In the genomic region with DNA sequence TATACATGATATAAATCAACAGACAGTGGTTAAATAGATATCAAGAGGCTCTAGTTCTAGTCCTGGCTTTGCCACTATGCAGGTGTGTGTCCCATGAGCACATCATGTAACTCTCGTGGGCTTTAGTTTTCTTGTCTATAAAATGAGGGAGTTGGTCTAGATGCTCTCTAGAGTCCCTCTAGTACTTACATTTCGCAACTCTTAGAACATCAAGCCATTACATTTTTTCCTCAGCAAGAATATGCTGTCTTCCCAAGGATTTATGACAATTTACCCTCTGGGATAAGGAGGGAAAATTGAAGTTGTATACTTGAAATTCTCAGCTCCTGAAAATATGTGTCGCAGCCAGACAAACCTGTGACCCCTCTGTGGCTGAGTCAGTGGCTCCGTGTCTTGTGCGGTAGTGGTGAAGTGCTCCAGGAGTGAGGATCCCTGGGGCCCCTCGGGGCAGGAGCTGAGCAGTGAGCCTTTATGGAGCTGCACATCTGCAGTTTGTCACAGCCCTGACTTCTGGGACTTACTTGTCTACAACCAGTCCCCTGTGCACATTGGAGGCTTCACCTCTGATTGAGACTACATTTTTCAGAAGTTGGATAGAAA, we compare ENCODE assay signal across 24 cellular contexts. TPM values are rescaled to one million over a fixed set of nuclear protein-coding genes. Genes with fewer than 3 reads are reported as not detected.
DNase-seq lines count a peak whose midpoint lies in the region; ATAC-seq and TF ChIP-seq lines count a peak whose summit lies in the region.
"Had no signal": no experiment of that assay in that cellular context is flagged by ENCODE, and none has a peak within 500 bp of the region (broad histone marks: within the 10 kb centered on the region; RNA-seq: fewer than 3 reads in every experiment).

No MANE protein-coding gene starts in this region.

- H2BK20ac ChIP-seq in IMR-90 (ENCODE audit: low read depth, low read length), result no peak overlapping the region

- H3K56ac ChIP-seq in IMR-90 (ENCODE audit: extremely low read depth, insufficient read depth, low read length), result no peak overlapping the region

- no peak overlapping the region for H3K4ac ChIP-seq in IMR-90 (ENCODE audit: low read depth, low read length)

- no peak overlapping the region for H4K91ac ChIP-seq in IMR-90 (ENCODE audit: insufficient read depth, low read depth, low read length)

- H2AK9ac ChIP-seq in IMR-90 (replicated peaks; ENCODE audit: low read depth, low read length, poor library complexity), result no peak overlapping the region

- peaks cover 22 to 58% of the 10 kb centered on the region in 2 experiments for H3K79me1 ChIP-seq in IMR-90 (ENCODE audit: low read depth in 1 of 2, low read length in 2 of 2)

- no TSS peak for BruUV-seq in IMR-90 (replicated peaks; lab: Mats Ljungman, UMichigan)
- BruUV-seq in Calu3 (replicated peaks; lab: Mats Ljungman, UMichigan), result no TSS peak

- peaks cover 8% of the 10 kb centered on the region; the same call in 1 of the 2 replicates for H3K9me1 ChIP-seq in IMR-90 (ENCODE audit: insufficient read depth, low read length)

- H3K9ac ChIP-seq in IMR-90 (ENCODE audit: low read depth, low read length), result no peak overlapping the region

- no peak overlapping the region for H2AK5ac ChIP-seq in IMR-90 (ENCODE audit: low read depth, low read length)

- POLR2A ChIA-PET in IMR-90 (lab: Charles Lee; ENCODE audit: unreplicated experiment), result interaction anchor here (0.6 kb wide), 1 partner anchor 142 kb away, joined by 3 read pairs; no protein-coding TSS in a partner anchor

- no peaks in the 10 kb centered on the region for H3K9me3 ChIP-seq in IMR-90 (ENCODE audit: control insufficient read depth, insufficient read depth, low read length)
- H3K9me3 ChIP-seq: transverse colon had no signal

- dilution Hi-C loops in IMR-90 (cut with HindIII; ENCODE audit: low sequenced_read_pairs, unreplicated experiment), result no loop called here

- H4K20me1 ChIP-seq in IMR-90 (ENCODE audit: insufficient read depth, low read length), result peaks cover 21% of the 10 kb centered on the region

- H3K36me3 ChIP-seq in IMR-90 (ENCODE audit: control insufficient read depth, insufficient read depth, low read length), result no peaks in the 10 kb centered on the region
- H3K36me3 ChIP-seq: transverse colon had no signal

- H3K14ac ChIP-seq in IMR-90 (replicated peaks; ENCODE audit: low read depth, low read length), result no peak overlapping the region

- H3K4me1 Mint-ChIP-seq in Calu3 (ENCODE audit: low read depth, unreplicated experiment), result peaks cover 45% of the 10 kb centered on the region

- H2BK120ac ChIP-seq in IMR-90 (ENCODE audit: low read depth, low read length), result no peak overlapping the region

- no peak overlapping the region for H3K27ac Mint-ChIP-seq in Calu3 (ENCODE audit: unreplicated experiment)
- H3K27ac Mint-ChIP-seq: stimulated activated naive CD8-positive, alpha-beta T cell treated with anti-CD3 and anti-CD28 coated beads, Interleukin-15, amount 100 ng/mL, for 72 hours had no signal

- H3K27ac ChIP-seq in IMR-90 (ENCODE audit: insufficient read depth, low read length), result no peak overlapping the region
- peak overlapping the region in 50 of 59 donors; percentile 4 to 98 (median 57) for H3K27ac ChIP-seq in dorsolateral prefrontal cortex
- H3K27ac ChIP-seq: transverse colon had no signal

- H3K36me3 Mint-ChIP-seq in Calu3 (ENCODE audit: insufficient read depth, unreplicated experiment), result peaks cover 14% of the 10 kb centered on the region

- no peaks in the 10 kb centered on the region for H3K9me3 Mint-ChIP-seq in Calu3 (ENCODE audit: low read depth, unreplicated experiment)
- H3K9me3 Mint-ChIP-seq: stimulated activated naive CD8-positive, alpha-beta T cell treated with anti-CD3 and anti-CD28 coated beads, Interleukin-15, amount 100 ng/mL, for 72 hours had no signal

- no peak overlapping the region for H3K4me3 Mint-ChIP-seq in Calu3 (ENCODE audit: low read depth, unreplicated experiment)
- H3K4me3 Mint-ChIP-seq: stimulated activated naive CD8-positive, alpha-beta T cell treated with anti-CD3 and anti-CD28 coated beads, Interleukin-15, amount 100 ng/mL, for 72 hours had no signal

- H3K4me3 ChIP-seq in IMR-90 (ENCODE audit: insufficient read depth, low read depth, low read length), result no peak overlapping the region
- H3K4me3 ChIP-seq in dorsolateral prefrontal cortex, result peak overlapping the region in 8 of 59 donors; percentile 2 to 28 (median 7)
- H3K4me3 ChIP-seq: transverse colon had no signal

- ATAC-seq in IMR-90 (ENCODE audit: low read depth) (no peak), GM21723 (IDR thresholded peaks at IDR 0.05; ENCODE audit: unreplicated experiment) (no peak), HG03442 (IDR thresholded peaks at IDR 0.05; ENCODE audit: unreplicated experiment) (no peak)
- ATAC-seq: stimulated activated naive CD8-positive, alpha-beta T cell treated with anti-CD3 and anti-CD28 coated beads, Interleukin-15, amount 100 ng/mL, for 72 hours had no signal

- H2BK15ac ChIP-seq in IMR-90 (ENCODE audit: low read depth, low read length), result no peak overlapping the region

- H2BK5ac ChIP-seq in IMR-90 (ENCODE audit: low read depth, low read length, poor library complexity, severe bottlenecking), result no peak overlapping the region

- TF ChIP-seq RAD21 in IMR-90 (IDR thresholded peaks at IDR 0.05; ENCODE audit: low read length), result no peak

- intact Hi-C loops in IMR-90 (cut with micrococcal nuclease), result no loop called here
- intact Hi-C loops in dorsolateral prefrontal cortex (cut with DNase I), result no loop called here
- intact Hi-C loops in Calu3 (cut with micrococcal nuclease; ENCODE audit: unreplicated experiment), result loop anchor here (5.0 kb wide), 2 partner anchors 154 to 284 kb away; no protein-coding TSS in a partner anchor

- H3K27me3 ChIP-seq in IMR-90 (ENCODE audit: control insufficient read depth, insufficient read depth, low read length) (no peaks in the 10 kb centered on the region), dorsolateral prefrontal cortex (no peaks in the 10 kb centered on the region)
- H3K27me3 ChIP-seq: transverse colon had no signal

- H3K4me1 ChIP-seq in IMR-90 (ENCODE audit: control insufficient read depth, insufficient read depth, low read length), result peaks cover 2% of the 10 kb centered on the region

- H4K5ac ChIP-seq in IMR-90 (ENCODE audit: low read depth, low read length), result no peak overlapping the region

- no peak overlapping the region for H2AFZ ChIP-seq in IMR-90 (replicated peaks; ENCODE audit: low read length, poor library complexity)

- DNase-seq in EL (peak; percentile 49), IMR-90 (no peak), dorsolateral prefrontal cortex (no peak), left kidney (ENCODE audit: low read depth, low spot score) (peak; percentile 10), Calu3 (no peak), dedifferentiated amniotic fluid mesenchymal stem cell (ENCODE audit: extremely low spot score) (no peak)
- DNase-seq: activated CD4-positive, alpha-beta T cell treated with anti-CD3 and anti-CD28 coated beads for 1 hour; activated CD8-positive, alpha-beta memory T cell treated with anti-CD3 and anti-CD28 coated beads for 24 hours; activated naive CD4-positive, alpha-beta T cell treated with Interleukin-2 at 50 U/mL for 16 hours; activated T-cell treated with anti-CD3 and anti-CD28 coated beads, Interleukin-2, amount 50 U/mL, for 48 hours; caudate nucleus; DMS79; GOT3; hippocampal formation; KBM-7; NCI-H1048; NCI-H187; OCI-M1; SHP77; stimulated activated naive CD8-positive, alpha-beta T cell treated with anti-CD3 and anti-CD28 coated beads, Interleukin-15, amount 100 ng/mL, for 72 hours; transverse colon had no signal

- TF ChIP-seq CTCF in IMR-90 (conservative IDR thresholded peaks at IDR 0.05; ENCODE audit: low read depth, low read length) (no peak), dorsolateral prefrontal cortex (IDR thresholded peaks at IDR 0.05 in 54 of 56, conservative IDR thresholded peaks at IDR 0.05 in 2 of 56; ENCODE audit: low read depth in 1 of 56, partially characterized antibody in 56 of 56) (no peak), Calu3 (IDR thresholded peaks at IDR 0.05; ENCODE audit: unreplicated experiment) (no peak)

- no peak overlapping the region for H3K18ac ChIP-seq in IMR-90 (ENCODE audit: low read depth, low read length)

- no peak for TF ChIP-seq POLR2A in IMR-90 (IDR thresholded peaks at IDR 0.05; ENCODE audit: low read depth, low read length)

- H3K4me2 ChIP-seq in IMR-90 (ENCODE audit: low read depth, low read length), result no peak overlapping the region

- in situ Hi-C loops in IMR-90 (cut with MboI; ENCODE audit: low sequenced_read_pairs), result no loop called here

- no peak overlapping the region; the same call in 1 of the 2 replicates for H3K23ac ChIP-seq in IMR-90 (ENCODE audit: low read depth, low read length)

- H4K8ac ChIP-seq in IMR-90 (ENCODE audit: low read depth in 2 of 2, low read length in 2 of 2), result no peak overlapping the region

- 100% methylated on average over 1 of the region's 6 CpGs; no CpG with 5 or more reads in 1 of the 2 experiments for WGBS in IMR-90 (ENCODE audit: extremely low coverage in 2 of 2, insufficient read length in 1 of 2), 2 experiments

- no peaks in the 10 kb centered on the region for H3K27me3 Mint-ChIP-seq in Calu3 (ENCODE audit: unreplicated experiment)

- CTCF ChIA-PET in IMR-90 (lab: Yijun Ruan, JAX), result interaction anchor here (0.9 kb wide), 1 partner anchor 22 kb away, joined by 3 read pairs; no protein-coding TSS in a partner anchor
- CTCF ChIA-PET in Calu3 (lab: Charles Lee), result interaction anchor here (0.6 to 1.1 kb wide), 2 partner anchors 10 to 137 kb away, joined by 3 to 5 read pairs; no protein-coding TSS in a partner anchor

TF ChIP-seq in IMR-90, 13 proteins besides CTCF, POLR2A, EP300 and RAD21 (continues in another document):
- TF ChIP-seq SMC3 (IDR thresholded peaks at IDR 0.05; ENCODE audit: low read depth, low read length), result no peak
- TF ChIP-seq FOS (IDR thresholded peaks at IDR 0.05; ENCODE audit: low read depth, low read length), result no peak
- TF ChIP-seq RFX5 (IDR thresholded peaks at IDR 0.05; ENCODE audit: low read depth, low read length), result no peak
- TF ChIP-seq NFE2L2 (IDR thresholded peaks at IDR 0.05; ENCODE audit: low read depth, low read length), result no peak
- TF ChIP-seq CEBPB (IDR thresholded peaks at IDR 0.05; ENCODE audit: low read depth, low read length), result peak; percentile 78

RNA-seq across cellular contexts. Expression of a gene that starts 6.8 kb away (rescaled TPM):
- total RNA-seq in IMR-90 (2012; rRNA removed) (37.5 and 37.8 TPM in 2 replicates), dorsolateral prefrontal cortex (100 to 1,000 TPM; 163 to 459 (median 237) TPM), Calu3 (2022) (119 and 137 TPM in 2 replicates)
- polyA plus RNA-seq in IMR-90 (2012; rRNA removed), result 18.6 and 20.1 TPM in 2 replicates
- 7.9 and 9.2 TPM in 2 replicates for polyA plus RNA-seq in IMR-90 (2012; cell fraction: cytosol; rRNA removed)
- 33.8 and 61.9 TPM in 2 replicates for polyA plus RNA-seq in IMR-90 (2012; cell fraction: nucleus; rRNA removed; ENCODE audit: low replicate concordance)

RNA-seq across cellular contexts. Expression of a gene that starts 7.0 kb away (rescaled TPM):
- 0.18 and 0.56 TPM in 2 replicates for total RNA-seq in IMR-90 (2012; rRNA removed)
- polyA plus RNA-seq in IMR-90 (2012; rRNA removed), result 0.17 and 0.31 TPM in 2 replicates
- polyA plus RNA-seq in IMR-90 (2012; cell fraction: cytosol; rRNA removed), result 0.04 TPM in 1 of 2 replicates, not detected in the other
- 0.08 and 0.62 TPM in 2 replicates for polyA plus RNA-seq in IMR-90 (2012; cell fraction: nucleus; rRNA removed; ENCODE audit: low replicate concordance)
- total RNA-seq in dorsolateral prefrontal cortex, result 10 to 100 TPM in 20 of 120 experiments, 1 to 10 TPM in 100; 4.8 to 15.3 (median 8.3) TPM
- total RNA-seq in Calu3 (2022), result 4.3 and 5.1 TPM in 2 replicates
- total RNA-seq: pulmonary artery endothelial cell had no signal

Comparison
In these comparisons a context has a peak if more than half of its experiments do, and no peak if none do; other contexts are left out.
1. DNase-seq: peak in EL (single experiment) and left kidney (single experiment); none in IMR-90 (single experiment), dorsolateral prefrontal cortex (0 of 10), Calu3 (single experiment) and dedifferentiated amniotic fluid mesenchymal stem cell (single experiment).